In genomic region chr2:182942756-182943155, GRCh38 we compare ENCODE assay signal across 27 cellular contexts.
"Had no signal": no experiment of that assay in that cellular context is flagged by ENCODE, and none has a peak within 500 bp of the region (broad histone marks: within the 10 kb centered on the region; RNA-seq: fewer than 3 reads in every experiment).

No MANE protein-coding gene starts in this region.

- ATAC-seq: activated CD4-positive, alpha-beta T cell treated with anti-CD3 and anti-CD28 coated beads for 36 hours; activated CD8-positive, alpha-beta memory T cell treated with anti-CD3 and anti-CD28 coated beads, Interleukin-2, amount 10 ng/mL, durations not matched to agents 7 days and 5 days; activated CD8-positive, alpha-beta T cell treated with anti-CD3 and anti-CD28 coated beads, Interleukin-2, amount 10 ng/mL, durations not matched to agents 7 days and 5 days; activated naive CD8-positive, alpha-beta T cell treated with anti-CD3 and anti-CD28 coated beads, Interleukin-2, amount 50 U/mL, for 24 hours; left lung; sciatic nerve; stimulated activated naive B cell treated with anti-CD40 and anti-IgM and Interleukin-4, amounts not matched to agents 10 μg/mL and 1 μg/mL and 100 μg/mL, for 72 hours had no signal

- H3K9me3 ChIP-seq: breast epithelium, gastrocnemius medialis, left lung, neutrophil, stomach, thyroid gland, upper lobe of left lung, vagina had no signal

- H3K4me1 ChIP-seq: breast epithelium, left lung, vagina had no signal

- H3K27ac ChIP-seq: breast epithelium, left lung, neutrophil, skin epidermis, stomach, thyroid gland, upper lobe of left lung, vagina had no signal

- H3K27ac Mint-ChIP-seq: activated CD4-positive, alpha-beta T cell treated with anti-CD3 and anti-CD28 coated beads for 36 hours; activated CD8-positive, alpha-beta memory T cell treated with anti-CD3 and anti-CD28 coated beads, Interleukin-2, amount 10 ng/mL, durations not matched to agents 7 days and 5 days; activated CD8-positive, alpha-beta T cell treated with anti-CD3 and anti-CD28 coated beads, Interleukin-2, amount 10 ng/mL, durations not matched to agents 7 days and 5 days; activated naive CD4-positive, alpha-beta T cell treated with anti-CD3 and anti-CD28 coated beads, Interleukin-2, amount 50 U/mL, for 24 hours; activated naive CD8-positive, alpha-beta T cell treated with anti-CD3 and anti-CD28 coated beads, Interleukin-2, amount 50 U/mL, for 24 hours; activated T-helper 2 cell treated with anti-CD3 and anti-CD28 coated beads, Interferon-gamma antibody, Interleukin-2, Interleukin-4, amounts not matched to agents 10 μg/mL and 5 μg/mL and 100 μg/mL, durations not matched to agents 14 hours and 24 hours and 36 hours; stimulated activated naive B cell treated with anti-CD40 and anti-IgM and Interleukin-4, amounts not matched to agents 10 μg/mL and 1 μg/mL and 100 μg/mL, for 72 hours had no signal

- H3K4me3 Mint-ChIP-seq: activated CD4-positive, alpha-beta T cell treated with anti-CD3 and anti-CD28 coated beads for 36 hours; activated CD8-positive, alpha-beta memory T cell treated with anti-CD3 and anti-CD28 coated beads, Interleukin-2, amount 10 ng/mL, durations not matched to agents 7 days and 5 days; activated CD8-positive, alpha-beta T cell treated with anti-CD3 and anti-CD28 coated beads, Interleukin-2, amount 10 ng/mL, durations not matched to agents 7 days and 5 days; activated naive CD4-positive, alpha-beta T cell treated with anti-CD3 and anti-CD28 coated beads, Interleukin-2, amount 50 U/mL, for 24 hours; activated naive CD8-positive, alpha-beta T cell treated with anti-CD3 and anti-CD28 coated beads, Interleukin-2, amount 50 U/mL, for 24 hours; central memory CD8-positive, alpha-beta T cell; nephron progenitor cell; stimulated activated naive B cell treated with anti-CD40 and anti-IgM and Interleukin-4, amounts not matched to agents 10 μg/mL and 1 μg/mL and 100 μg/mL, for 72 hours had no signal

- H3K27me3 Mint-ChIP-seq: activated CD4-positive, alpha-beta T cell treated with anti-CD3 and anti-CD28 coated beads for 36 hours; activated CD8-positive, alpha-beta memory T cell treated with anti-CD3 and anti-CD28 coated beads, Interleukin-2, amount 10 ng/mL, durations not matched to agents 7 days and 5 days; activated naive CD4-positive, alpha-beta T cell treated with anti-CD3 and anti-CD28 coated beads, Interleukin-2, amount 50 U/mL, for 24 hours; activated naive CD8-positive, alpha-beta T cell treated with anti-CD3 and anti-CD28 coated beads, Interleukin-2, amount 50 U/mL, for 24 hours; central memory CD8-positive, alpha-beta T cell had no signal

- DNase-seq: activated CD4-positive, alpha-beta T cell treated with anti-CD3 and anti-CD28 coated beads for 36 hours; activated CD4-positive, CD25-positive, alpha-beta regulatory T cell; activated CD8-positive, alpha-beta memory T cell treated with anti-CD3 and anti-CD28 coated beads, Interleukin-2, amount 10 ng/mL, durations not matched to agents 7 days and 5 days; activated CD8-positive, alpha-beta T cell treated with anti-CD3 and anti-CD28 coated beads, Interleukin-2, amount 10 ng/mL, durations not matched to agents 7 days and 5 days; activated naive CD8-positive, alpha-beta T cell treated with anti-CD3 and anti-CD28 coated beads, Interleukin-2, amount 50 U/mL, for 24 hours; activated T-cell treated with anti-CD3 and anti-CD28 coated beads, Interleukin-2, amount 50 U/mL, for 48 hours; amygdala; effector CD8-positive, alpha-beta T cell; gastrocnemius medialis; glutamatergic neuron; left lung; nephron progenitor cell; retina; stimulated activated CD4-positive, alpha-beta T cell treated with anti-CD3 and anti-CD28 coated beads, Interleukin-2, amount 100 ng/mL, for 24 hours; stimulated activated naive B cell treated with anti-CD40 and anti-IgM and Interleukin-4, amounts not matched to agents 10 μg/mL and 1 μg/mL and 100 μg/mL, for 72 hours; stomach; thyroid gland; upper lobe of left lung had no signal

- FAIRE-seq: colon had no signal

- H3K9me3 Mint-ChIP-seq: activated naive CD4-positive, alpha-beta T cell treated with anti-CD3 and anti-CD28 coated beads, Interleukin-2, amount 50 U/mL, for 24 hours; activated naive CD8-positive, alpha-beta T cell treated with anti-CD3 and anti-CD28 coated beads, Interleukin-2, amount 50 U/mL, for 24 hours; activated T-helper 2 cell treated with anti-CD3 and anti-CD28 coated beads, Interferon-gamma antibody, Interleukin-2, Interleukin-4, amounts not matched to agents 10 μg/mL and 5 μg/mL and 100 μg/mL, durations not matched to agents 14 hours and 24 hours and 36 hours; central memory CD8-positive, alpha-beta T cell; nephron progenitor cell; stimulated activated naive B cell treated with anti-CD40 and anti-IgM and Interleukin-4, amounts not matched to agents 10 μg/mL and 1 μg/mL and 100 μg/mL, for 72 hours had no signal

- H3K4me1 Mint-ChIP-seq: activated CD4-positive, alpha-beta T cell treated with anti-CD3 and anti-CD28 coated beads for 36 hours; activated naive CD4-positive, alpha-beta T cell treated with anti-CD3 and anti-CD28 coated beads, Interleukin-2, amount 50 U/mL, for 24 hours; activated naive CD8-positive, alpha-beta T cell treated with anti-CD3 and anti-CD28 coated beads, Interleukin-2, amount 50 U/mL, for 24 hours; central memory CD8-positive, alpha-beta T cell; stimulated activated naive B cell treated with anti-CD40 and anti-IgM and Interleukin-4, amounts not matched to agents 10 μg/mL and 1 μg/mL and 100 μg/mL, for 72 hours had no signal

- H3K36me3 Mint-ChIP-seq: stimulated activated naive B cell treated with anti-CD40 and anti-IgM and Interleukin-4, amounts not matched to agents 10 μg/mL and 1 μg/mL and 100 μg/mL, for 72 hours had no signal

- H3K27me3 ChIP-seq: breast epithelium, gastrocnemius medialis, left lung, neutrophil, stomach, thyroid gland, upper lobe of left lung, vagina had no signal

- H3K4me3 ChIP-seq: breast epithelium, gastrocnemius medialis, left lung, skin epidermis, stomach, thyroid gland, upper lobe of left lung, vagina had no signal

- H3K36me3 ChIP-seq: breast epithelium, neutrophil, thyroid gland had no signal
